ENCODE assay signal across 1 cellular context in genomic region chr2:238137885-238138284, GRCh38.
TF ChIP-seq lines count a peak whose summit lies in the region.

No MANE protein-coding gene starts in this region.

TF ChIP-seq in HepG2, 621 proteins besides CTCF, POLR2A, EP300 and RAD21:
- TF ChIP-seq ZNF563 (CRISPR knock-in tag; IDR thresholded peaks at IDR 0.05), result peak; percentile 5; the same call in 1 of the 2 replicates
- TF ChIP-seq ZNF496 (CRISPR knock-in tag; IDR thresholded peaks at IDR 0.05; ENCODE audit: insufficient replicate concordance), result no peak
- TF ChIP-seq U2AF2 (IDR thresholded peaks at IDR 0.05; ENCODE audit: low read depth, low read length), result no peak
- TF ChIP-seq GATAD1 (CRISPR knock-in tag; IDR thresholded peaks at IDR 0.05), result no peak
- TF ChIP-seq ONECUT2 (CRISPR knock-in tag; IDR thresholded peaks at IDR 0.05), result no peak
- TF ChIP-seq ZNF343 (CRISPR knock-in tag; IDR thresholded peaks at IDR 0.05), result no peak
